Comparison of ENCODE assay signal across 14 cellular contexts in the genomic region with DNA sequence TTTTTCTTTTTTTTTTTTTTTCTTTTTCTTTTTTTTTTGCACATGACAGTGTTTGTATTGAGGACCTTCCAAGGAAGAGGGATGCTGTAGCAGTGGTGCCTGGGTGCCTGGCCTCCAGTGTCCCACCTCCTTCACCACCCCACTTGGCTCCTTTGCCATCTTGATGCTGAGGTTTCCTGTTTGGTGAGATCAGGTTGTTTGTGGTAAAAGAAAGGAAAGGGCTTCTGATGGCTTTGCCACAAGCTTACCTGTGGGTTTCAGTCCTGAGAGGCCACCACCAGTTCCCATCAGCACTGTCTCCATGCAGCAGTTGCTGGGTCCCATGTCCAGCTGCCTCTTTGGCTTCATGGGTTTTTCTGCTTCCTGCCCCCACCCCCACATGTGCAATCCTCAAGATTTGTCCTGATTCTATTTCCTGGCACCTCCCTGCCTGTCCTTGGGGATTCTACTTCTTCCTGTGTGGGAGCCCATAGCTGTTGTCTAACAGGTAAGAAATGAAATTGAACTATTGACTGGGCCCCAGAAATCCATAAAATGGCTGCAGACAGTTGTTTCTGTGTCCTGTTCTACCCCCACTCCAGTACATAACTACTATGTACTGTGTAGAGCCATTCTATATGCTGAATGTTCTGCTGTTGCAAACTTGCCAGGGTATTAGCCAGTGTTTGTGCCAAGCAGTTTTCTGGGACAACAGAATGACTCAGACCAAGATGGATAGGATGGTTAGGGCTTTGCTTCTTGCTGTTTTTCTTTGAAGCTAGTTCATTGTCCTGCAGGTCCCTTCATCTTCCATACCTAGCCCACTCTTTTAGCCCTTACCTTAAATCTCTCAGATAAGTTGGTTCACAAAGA. TPM values are rescaled to one million over a fixed set of nuclear protein-coding genes. Genes with fewer than 3 reads are reported as not detected.
DNase-seq lines count a peak whose midpoint lies in the region; ATAC-seq and TF ChIP-seq lines count a peak whose summit lies in the region.
"Had no signal": no experiment of that assay in that cellular context is flagged by ENCODE, and none has a peak within 500 bp of the region (broad histone marks: within the 10 kb centered on the region; RNA-seq: fewer than 3 reads in every experiment).

No MANE protein-coding gene starts in this region.

- no peaks in the 10 kb centered on the region for H3K9me3 ChIP-seq in Karpas-422 (ENCODE audit: low read length)
- H3K9me3 ChIP-seq: BE2C, Peyer's patch, thyroid gland had no signal

- intact Hi-C loops in natural killer cell (cut with micrococcal nuclease) (no loop called here), activated B cell treated with CpG ODN at 0.5 μM for 24 hours (cut with micrococcal nuclease) (no loop called here)

- H3K36me3 ChIP-seq in Karpas-422 (ENCODE audit: insufficient read depth, low read length) = peaks cover 12% of the 10 kb centered on the region; the same call in 1 of the 2 replicates

- no peak overlapping the region for H2AFZ ChIP-seq in Karpas-422 (ENCODE audit: low read length)

- no peak overlapping the region for H3K4me3 ChIP-seq in fibroblast of mammary gland (ENCODE audit: control insufficient read depth, low read depth, low read length)
- no peak overlapping the region for H3K4me3 ChIP-seq in Karpas-422 (ENCODE audit: low read length)
- H3K4me3 ChIP-seq: Peyer's patch, thyroid gland had no signal

- H3K4me3 Mint-ChIP-seq in natural killer cell (peak overlapping the region; percentile 49), activated B cell treated with CpG ODN at 0.5 μM for 24 hours (no peak overlapping the region)
- no peak overlapping the region for H3K4me3 Mint-ChIP-seq in natural killer cell treated with Interleukin-12 subunit alpha and Interleukin-12 subunit beta and Interleukin-15 and Interleukin-18, amount 100 ng/mL, for 72 hours

- H3K27me3 ChIP-seq in Karpas-422 (ENCODE audit: low read length) = no peaks in the 10 kb centered on the region
- H3K27me3 ChIP-seq: BE2C, Peyer's patch, thyroid gland had no signal

- H3K36me3 Mint-ChIP-seq in natural killer cell = peaks cover 25% of the 10 kb centered on the region
- H3K36me3 Mint-ChIP-seq in natural killer cell treated with Interleukin-12 subunit alpha and Interleukin-12 subunit beta and Interleukin-15 and Interleukin-18, amount 100 ng/mL, for 72 hours = peaks cover 38% of the 10 kb centered on the region
- H3K36me3 Mint-ChIP-seq in activated B cell treated with CpG ODN at 0.5 μM for 24 hours (ENCODE audit: low read depth) = peaks cover 73% of the 10 kb centered on the region

- H3K27ac ChIP-seq in Karpas-422 (ENCODE audit: low read length) = no peak overlapping the region
- H3K27ac ChIP-seq: Peyer's patch, thyroid gland had no signal

- H3K27me3 Mint-ChIP-seq in natural killer cell (ENCODE audit: low read depth in 2 of 2) = no peaks in the 10 kb centered on the region
- no peaks in the 10 kb centered on the region for H3K27me3 Mint-ChIP-seq in natural killer cell treated with Interleukin-12 subunit alpha and Interleukin-12 subunit beta and Interleukin-15 and Interleukin-18, amount 100 ng/mL, for 72 hours
- H3K27me3 Mint-ChIP-seq in activated B cell treated with CpG ODN at 0.5 μM for 24 hours = no peaks in the 10 kb centered on the region

- no peaks in the 10 kb centered on the region for H3K9me3 Mint-ChIP-seq in natural killer cell
- no peaks in the 10 kb centered on the region for H3K9me3 Mint-ChIP-seq in natural killer cell treated with Interleukin-12 subunit alpha and Interleukin-12 subunit beta and Interleukin-15 and Interleukin-18, amount 100 ng/mL, for 72 hours
- H3K9me3 Mint-ChIP-seq in activated B cell treated with CpG ODN at 0.5 μM for 24 hours = no peaks in the 10 kb centered on the region

- H3K9ac ChIP-seq in Karpas-422 (ENCODE audit: low read length) = no peak overlapping the region

- TF ChIP-seq CTCF in natural killer cell (IDR thresholded peaks at IDR 0.05) = no peak
- no peak for TF ChIP-seq CTCF in activated B cell treated with CpG ODN at 0.5 μM for 24 hours (IDR thresholded peaks at IDR 0.05)
- no peak for TF ChIP-seq CTCF in fibroblast of mammary gland (conservative IDR thresholded peaks at IDR 0.05; ENCODE audit: control insufficient read depth, insufficient read depth, low read depth, low read length)

- CTCF ChIA-PET in activated B cell treated with CpG ODN at 0.5 μM for 24 hours (lab: Charles Lee) = no interaction called here

- H3K4me2 ChIP-seq in Karpas-422 (ENCODE audit: low read depth, low read length, poor library complexity, severe bottlenecking) = no peak overlapping the region

- H3K4me1 ChIP-seq in Karpas-422 (ENCODE audit: low read length) = peaks cover 29% of the 10 kb centered on the region

- no peaks in the 10 kb centered on the region for H4K20me1 ChIP-seq in Karpas-422 (ENCODE audit: insufficient read depth, low read depth, low read length)

- H3K79me2 ChIP-seq in Karpas-422 (ENCODE audit: low read length) = peaks cover under 1% of the 10 kb centered on the region; the same call in 1 of the 2 replicates

- H3K27ac Mint-ChIP-seq in natural killer cell = peak overlapping the region; percentile 53 to 79
- H3K27ac Mint-ChIP-seq in natural killer cell treated with Interleukin-12 subunit alpha and Interleukin-12 subunit beta and Interleukin-15 and Interleukin-18, amount 100 ng/mL, for 72 hours = no peak overlapping the region
- H3K27ac Mint-ChIP-seq in activated B cell treated with CpG ODN at 0.5 μM for 24 hours = peak overlapping the region; percentile 41

- H3K4me1 Mint-ChIP-seq in natural killer cell = peaks cover 32 to 46% of the 10 kb centered on the region in 2 donors
- H3K4me1 Mint-ChIP-seq in natural killer cell treated with Interleukin-12 subunit alpha and Interleukin-12 subunit beta and Interleukin-15 and Interleukin-18, amount 100 ng/mL, for 72 hours (ENCODE audit: low read depth in 2 of 2) = peaks cover 32 to 47% of the 10 kb centered on the region in 2 donors
- peaks cover 17% of the 10 kb centered on the region for H3K4me1 Mint-ChIP-seq in activated B cell treated with CpG ODN at 0.5 μM for 24 hours

- no peak for DNase-seq in natural killer cell
- no peak for DNase-seq in natural killer cell treated with Interleukin-12 subunit alpha and Interleukin-12 subunit beta and Interleukin-15 and Interleukin-18, amount 100 ng/mL, for 72 hours (ENCODE audit: low spot score)
- DNase-seq in activated B cell treated with CpG ODN at 0.5 μM for 24 hours = no peak
- peak; percentile 54 for DNase-seq in fibroblast of mammary gland (ENCODE audit: low read depth)
- no peak for DNase-seq in Karpas-422
- DNase-seq in SIG-M5 treated with dmso at 0.1 percent for 504 hours (lab: John Stamatoyannopoulos, UW; ENCODE audit: unreplicated experiment) = no peak
- no peak for DNase-seq in C1 segment of cervical spinal cord (lab: John Stamatoyannopoulos, UW)
- no peak for DNase-seq in NCI-H510A treated with DMSO at 0.1 percent for 48 hours (lab: John Stamatoyannopoulos, UW)
- DNase-seq: BE2C, hypothalamus, mesenchymal stem cell, NCI-H2107, Peyer's patch, thyroid gland had no signal

- no peaks in the 10 kb centered on the region for H3K9me2 ChIP-seq in Karpas-422 (replicated peaks; ENCODE audit: insufficient read depth, low read length)

- POLR2A ChIA-PET in activated B cell treated with CpG ODN at 0.5 μM for 24 hours (lab: Charles Lee) = interaction anchor here (1.3 to 1.4 kb wide), 2 partner anchors 10 to 140 kb away, joined by 4 to 8 read pairs; partner anchors contain the start of genes IQCC and MARCKSL1

- ATAC-seq in natural killer cell = no peak
- no peak for ATAC-seq in natural killer cell treated with Interleukin-12 subunit alpha and Interleukin-12 subunit beta and Interleukin-15 and Interleukin-18, amount 100 ng/mL, for 72 hours
- no peak for ATAC-seq in activated B cell treated with CpG ODN at 0.5 μM for 24 hours (ENCODE audit: low read depth)

RNA-seq across cellular contexts. Expression of gene CCDC28B, which starts 4.2 kb away (rescaled TPM):
- total RNA-seq in natural killer cell (10 to 100 TPM; 19.3 to 30.6 (median 19.8) TPM), activated B cell treated with CpG ODN at 0.5 μM for 24 hours (50.4 and 56.9 TPM in 2 replicates)
- 10 to 100 TPM; 12.4 to 13.6 TPM for total RNA-seq in natural killer cell treated with Interleukin-12 subunit alpha and Interleukin-12 subunit beta and Interleukin-15 and Interleukin-18, amount 100 ng/mL, for 72 hours
- 35.9 and 78.2 TPM in 2 replicates for total RNA-seq in Karpas-422 (2014; rRNA removed; shearing (Covaris generic); ENCODE audit: low replicate concordance)

RNA-seq across cellular contexts. Expression of gene IQCC, which starts 9.3 kb away (rescaled TPM):
- total RNA-seq in natural killer cell (1 to 10 TPM; 1.8 to 3.5 (median 3.3) TPM), activated B cell treated with CpG ODN at 0.5 μM for 24 hours (3.5 and 4.2 TPM in 2 replicates)
- total RNA-seq in natural killer cell treated with Interleukin-12 subunit alpha and Interleukin-12 subunit beta and Interleukin-15 and Interleukin-18, amount 100 ng/mL, for 72 hours = 1 to 10 TPM; 1.7 to 5.0 TPM
- total RNA-seq in Karpas-422 (2014; rRNA removed; shearing (Covaris generic); ENCODE audit: low replicate concordance) = 1.2 and 3.9 TPM in 2 replicates

RNA-seq across cellular contexts. Expression of gene DCDC2B, which starts 12.7 kb away (rescaled TPM):
- total RNA-seq in natural killer cell (not detected), activated B cell treated with CpG ODN at 0.5 μM for 24 hours (not detected in 2 replicates)
- total RNA-seq in natural killer cell treated with Interleukin-12 subunit alpha and Interleukin-12 subunit beta and Interleukin-15 and Interleukin-18, amount 100 ng/mL, for 72 hours = under 1 TPM; 0.19 to 0.22 TPM
- total RNA-seq in Karpas-422 (2014; rRNA removed; shearing (Covaris generic); ENCODE audit: low replicate concordance) = not detected in 2 replicates
- total RNA-seq: thyroid gland had no signal

RNA-seq across cellular contexts. Expression of gene TXLNA, which starts 16.7 kb away (rescaled TPM):
- 10 to 100 TPM; 26.0 to 36.0 (median 33.3) TPM for total RNA-seq in natural killer cell
- total RNA-seq in natural killer cell treated with Interleukin-12 subunit alpha and Interleukin-12 subunit beta and Interleukin-15 and Interleukin-18, amount 100 ng/mL, for 72 hours = 100 to 1,000 TPM; 101 to 118 TPM
- total RNA-seq in activated B cell treated with CpG ODN at 0.5 μM for 24 hours = 52.0 and 54.1 TPM in 2 replicates
- 33.5 and 40.7 TPM in 2 replicates for total RNA-seq in Karpas-422 (2014; rRNA removed; shearing (Covaris generic); ENCODE audit: low replicate concordance)

RNA-seq across cellular contexts. Expression of gene TMEM234, which starts 26.0 kb away (rescaled TPM):
- total RNA-seq in natural killer cell = 10 to 100 TPM; 22.2 to 27.1 (median 24.7) TPM
- 10 to 100 TPM; 15.6 to 15.8 TPM for total RNA-seq in natural killer cell treated with Interleukin-12 subunit alpha and Interleukin-12 subunit beta and Interleukin-15 and Interleukin-18, amount 100 ng/mL, for 72 hours
- 31.8 and 35.5 TPM in 2 replicates for total RNA-seq in activated B cell treated with CpG ODN at 0.5 μM for 24 hours
- 11.2 and 11.6 TPM in 2 replicates for total RNA-seq in Karpas-422 (2014; rRNA removed; shearing (Covaris generic); ENCODE audit: low replicate concordance)

Comparison
In these comparisons a context has a peak if more than half of its experiments do, and no peak if none do; other contexts are left out.
1. H3K27ac Mint-ChIP-seq: peak in natural killer cell (2 of 2) and activated B cell treated with CpG ODN at 0.5 μM for 24 hours (single experiment); none in natural killer cell treated with Interleukin-12 subunit alpha and Interleukin-12 subunit beta and Interleukin-15 and Interleukin-18, amount 100 ng/mL, for 72 hours (0 of 2).